In the genomic region with DNA sequence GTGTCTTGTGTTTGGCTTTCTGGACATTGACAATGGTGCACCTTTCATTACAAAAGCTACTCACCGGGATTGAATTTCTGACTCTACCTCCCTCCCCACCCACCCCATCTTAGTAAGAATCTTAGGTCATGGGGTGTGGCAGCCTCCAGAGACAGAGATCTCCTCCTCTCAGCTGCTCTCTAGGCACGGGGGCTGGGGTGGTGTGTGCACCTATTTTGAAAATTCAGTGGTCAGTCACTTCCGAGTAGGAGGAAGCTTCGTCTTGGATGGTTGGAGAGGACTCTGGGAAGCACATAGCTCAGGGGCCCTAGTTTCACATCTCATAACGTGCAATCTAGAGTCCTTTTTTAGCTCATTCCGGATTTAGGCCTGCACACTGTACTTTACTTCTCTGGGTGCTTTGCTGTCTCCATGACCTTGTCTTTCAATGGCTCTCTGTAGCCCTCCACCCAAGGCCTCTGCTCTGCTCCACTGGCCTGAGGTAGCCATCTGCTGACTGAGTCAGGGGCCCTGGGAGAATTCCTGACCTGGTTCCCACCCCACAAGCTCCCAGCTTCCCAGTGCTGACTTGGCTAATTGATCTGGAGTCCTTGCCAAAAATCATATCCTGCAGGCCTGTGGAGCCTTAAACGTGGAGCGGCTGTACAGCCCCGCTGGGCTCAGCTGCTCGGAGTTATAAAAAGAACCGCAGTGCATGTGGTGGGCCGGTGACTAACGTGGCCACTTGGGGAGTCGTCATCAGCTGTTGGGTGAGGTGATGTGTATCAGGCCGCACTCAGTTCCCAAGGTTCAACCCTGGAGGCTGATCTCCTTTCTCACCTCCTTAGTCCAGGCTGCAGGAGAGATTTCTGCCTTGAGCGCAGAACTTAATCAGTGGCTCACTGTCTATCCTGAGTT, we compare ENCODE assay signal across 1 cellular context.
TF ChIP-seq lines count a peak whose summit lies in the region.

No MANE protein-coding gene starts in this region.

TF ChIP-seq in K562, 482 proteins besides CTCF, POLR2A, EP300 and RAD21 (continued from another document and continues in another):
- TF ChIP-seq RBBP5 (IDR thresholded peaks at IDR 0.05; ENCODE audit: borderline replicate concordance, insufficient read depth, low read length, poor library complexity, severe bottlenecking): peak; percentile 22
- no peak for TF ChIP-seq ZNF175 (CRISPR knock-in tag; IDR thresholded peaks at IDR 0.05; ENCODE audit: low read depth)
- TF ChIP-seq ATF1 (CRISPR knock-in tag; IDR thresholded peaks at IDR 0.05): no peak
- TF ChIP-seq ATF1 (tag; IDR thresholded peaks at IDR 0.05): peak; percentile 60; the same call in 1 of the 2 replicates
- TF ChIP-seq CHD1 (IDR thresholded peaks at IDR 0.05; ENCODE audit: low read length): no peak
- peak; percentile 54; the same call in 1 of the 2 replicates for TF ChIP-seq GATA2 (CRISPR knock-in tag; IDR thresholded peaks at IDR 0.05)
- TF ChIP-seq HDAC8 (tag; IDR thresholded peaks at IDR 0.05): no peak
- TF ChIP-seq, protein P1, sequence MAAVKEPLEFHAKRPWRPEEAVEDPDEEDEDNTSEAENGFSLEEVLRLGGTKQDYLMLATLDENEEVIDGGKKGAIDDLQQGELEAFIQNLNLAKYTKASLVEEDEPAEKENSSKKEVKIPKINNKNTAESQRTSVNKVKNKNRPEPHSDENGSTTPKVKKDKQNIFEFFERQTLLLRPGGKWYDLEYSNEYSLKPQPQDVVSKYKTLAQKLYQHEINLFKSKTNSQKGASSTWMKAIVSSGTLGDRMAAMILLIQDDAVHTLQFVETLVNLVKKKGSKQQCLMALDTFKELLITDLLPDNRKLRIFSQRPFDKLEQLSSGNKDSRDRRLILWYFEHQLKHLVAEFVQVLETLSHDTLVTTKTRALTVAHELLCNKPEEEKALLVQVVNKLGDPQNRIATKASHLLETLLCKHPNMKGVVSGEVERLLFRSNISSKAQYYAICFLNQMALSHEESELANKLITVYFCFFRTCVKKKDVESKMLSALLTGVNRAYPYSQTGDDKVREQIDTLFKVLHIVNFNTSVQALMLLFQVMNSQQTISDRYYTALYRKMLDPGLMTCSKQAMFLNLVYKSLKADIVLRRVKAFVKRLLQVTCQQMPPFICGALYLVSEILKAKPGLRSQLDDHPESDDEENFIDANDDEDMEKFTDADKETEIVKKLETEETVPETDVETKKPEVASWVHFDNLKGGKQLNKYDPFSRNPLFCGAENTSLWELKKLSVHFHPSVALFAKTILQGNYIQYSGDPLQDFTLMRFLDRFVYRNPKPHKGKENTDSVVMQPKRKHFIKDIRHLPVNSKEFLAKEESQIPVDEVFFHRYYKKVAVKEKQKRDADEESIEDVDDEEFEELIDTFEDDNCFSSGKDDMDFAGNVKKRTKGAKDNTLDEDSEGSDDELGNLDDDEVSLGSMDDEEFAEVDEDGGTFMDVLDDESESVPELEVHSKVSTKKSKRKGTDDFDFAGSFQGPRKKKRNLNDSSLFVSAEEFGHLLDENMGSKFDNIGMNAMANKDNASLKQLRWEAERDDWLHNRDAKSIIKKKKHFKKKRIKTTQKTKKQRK (IDR thresholded peaks at IDR 0.05; ENCODE audit: borderline replicate concordance, low read depth, low read length): no peak
- TF ChIP-seq THRAP3 (IDR thresholded peaks at IDR 0.05; ENCODE audit: borderline replicate concordance): no peak
- 0 out of 2 replicates have a peak, but pooled peaks have one; percentile 19 for TF ChIP-seq FOXP1 (CRISPR knock-in tag; IDR thresholded peaks at IDR 0.05)
- TF ChIP-seq, protein P2, sequence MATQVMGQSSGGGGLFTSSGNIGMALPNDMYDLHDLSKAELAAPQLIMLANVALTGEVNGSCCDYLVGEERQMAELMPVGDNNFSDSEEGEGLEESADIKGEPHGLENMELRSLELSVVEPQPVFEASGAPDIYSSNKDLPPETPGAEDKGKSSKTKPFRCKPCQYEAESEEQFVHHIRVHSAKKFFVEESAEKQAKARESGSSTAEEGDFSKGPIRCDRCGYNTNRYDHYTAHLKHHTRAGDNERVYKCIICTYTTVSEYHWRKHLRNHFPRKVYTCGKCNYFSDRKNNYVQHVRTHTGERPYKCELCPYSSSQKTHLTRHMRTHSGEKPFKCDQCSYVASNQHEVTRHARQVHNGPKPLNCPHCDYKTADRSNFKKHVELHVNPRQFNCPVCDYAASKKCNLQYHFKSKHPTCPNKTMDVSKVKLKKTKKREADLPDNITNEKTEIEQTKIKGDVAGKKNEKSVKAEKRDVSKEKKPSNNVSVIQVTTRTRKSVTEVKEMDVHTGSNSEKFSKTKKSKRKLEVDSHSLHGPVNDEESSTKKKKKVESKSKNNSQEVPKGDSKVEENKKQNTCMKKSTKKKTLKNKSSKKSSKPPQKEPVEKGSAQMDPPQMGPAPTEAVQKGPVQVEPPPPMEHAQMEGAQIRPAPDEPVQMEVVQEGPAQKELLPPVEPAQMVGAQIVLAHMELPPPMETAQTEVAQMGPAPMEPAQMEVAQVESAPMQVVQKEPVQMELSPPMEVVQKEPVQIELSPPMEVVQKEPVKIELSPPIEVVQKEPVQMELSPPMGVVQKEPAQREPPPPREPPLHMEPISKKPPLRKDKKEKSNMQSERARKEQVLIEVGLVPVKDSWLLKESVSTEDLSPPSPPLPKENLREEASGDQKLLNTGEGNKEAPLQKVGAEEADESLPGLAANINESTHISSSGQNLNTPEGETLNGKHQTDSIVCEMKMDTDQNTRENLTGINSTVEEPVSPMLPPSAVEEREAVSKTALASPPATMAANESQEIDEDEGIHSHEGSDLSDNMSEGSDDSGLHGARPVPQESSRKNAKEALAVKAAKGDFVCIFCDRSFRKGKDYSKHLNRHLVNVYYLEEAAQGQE (CRISPR knock-in tag; IDR thresholded peaks at IDR 0.05; ENCODE audit: low read depth): peak; percentile 10; the same call in 1 of the 2 replicates
- 0 out of 2 replicates have a peak, but pooled peaks have one; percentile 14 for TF ChIP-seq KLF1 (tag; IDR thresholded peaks at IDR 0.05)
- no peak for TF ChIP-seq SREBF2 (CRISPR knock-in tag; IDR thresholded peaks at IDR 0.05)
- TF ChIP-seq, protein P3, sequence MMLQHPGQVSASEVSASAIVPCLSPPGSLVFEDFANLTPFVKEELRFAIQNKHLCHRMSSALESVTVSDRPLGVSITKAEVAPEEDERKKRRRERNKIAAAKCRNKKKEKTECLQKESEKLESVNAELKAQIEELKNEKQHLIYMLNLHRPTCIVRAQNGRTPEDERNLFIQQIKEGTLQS (IDR thresholded peaks at IDR 0.05): peak; percentile 84
- TF ChIP-seq, protein P3 (CRISPR knock-in tag; conservative IDR thresholded peaks at IDR 0.05): peak; percentile 75
- no peak for TF ChIP-seq ZNF184 (CRISPR knock-in tag; IDR thresholded peaks at IDR 0.05)
- TF ChIP-seq, protein P4, sequence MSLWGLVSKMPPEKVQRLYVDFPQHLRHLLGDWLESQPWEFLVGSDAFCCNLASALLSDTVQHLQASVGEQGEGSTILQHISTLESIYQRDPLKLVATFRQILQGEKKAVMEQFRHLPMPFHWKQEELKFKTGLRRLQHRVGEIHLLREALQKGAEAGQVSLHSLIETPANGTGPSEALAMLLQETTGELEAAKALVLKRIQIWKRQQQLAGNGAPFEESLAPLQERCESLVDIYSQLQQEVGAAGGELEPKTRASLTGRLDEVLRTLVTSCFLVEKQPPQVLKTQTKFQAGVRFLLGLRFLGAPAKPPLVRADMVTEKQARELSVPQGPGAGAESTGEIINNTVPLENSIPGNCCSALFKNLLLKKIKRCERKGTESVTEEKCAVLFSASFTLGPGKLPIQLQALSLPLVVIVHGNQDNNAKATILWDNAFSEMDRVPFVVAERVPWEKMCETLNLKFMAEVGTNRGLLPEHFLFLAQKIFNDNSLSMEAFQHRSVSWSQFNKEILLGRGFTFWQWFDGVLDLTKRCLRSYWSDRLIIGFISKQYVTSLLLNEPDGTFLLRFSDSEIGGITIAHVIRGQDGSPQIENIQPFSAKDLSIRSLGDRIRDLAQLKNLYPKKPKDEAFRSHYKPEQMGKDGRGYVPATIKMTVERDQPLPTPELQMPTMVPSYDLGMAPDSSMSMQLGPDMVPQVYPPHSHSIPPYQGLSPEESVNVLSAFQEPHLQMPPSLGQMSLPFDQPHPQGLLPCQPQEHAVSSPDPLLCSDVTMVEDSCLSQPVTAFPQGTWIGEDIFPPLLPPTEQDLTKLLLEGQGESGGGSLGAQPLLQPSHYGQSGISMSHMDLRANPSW (CRISPR knock-in tag; IDR thresholded peaks at IDR 0.05): peak; percentile 63; the same call in 1 of the 2 replicates
- TF ChIP-seq CXXC5 (CRISPR knock-in tag; IDR thresholded peaks at IDR 0.05): peak; percentile 70
- TF ChIP-seq, protein P5, sequence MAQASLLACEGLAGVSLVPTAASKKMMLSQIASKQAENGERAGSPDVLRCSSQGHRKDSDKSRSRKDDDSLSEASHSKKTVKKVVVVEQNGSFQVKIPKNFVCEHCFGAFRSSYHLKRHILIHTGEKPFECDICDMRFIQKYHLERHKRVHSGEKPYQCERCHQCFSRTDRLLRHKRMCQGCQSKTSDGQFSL (CRISPR knock-in tag; IDR thresholded peaks at IDR 0.05): no peak
- TF ChIP-seq, protein P5 (tag; IDR thresholded peaks at IDR 0.05): no peak
- TF ChIP-seq NFE2 (IDR thresholded peaks at IDR 0.05; ENCODE audit: low read depth): 0 out of 2 replicates have a peak, but pooled peaks have one; percentile 3
- TF ChIP-seq RCOR1 (IDR thresholded peaks at IDR 0.05; ENCODE audit: borderline replicate concordance in 1 of 2, low read depth in 2 of 2, low read length in 2 of 2): peak in 1 of 2 experiments; percentile 55; a peak in 1 of 4 replicates
- peak; percentile 34 for TF ChIP-seq TAF1 (IDR thresholded peaks at IDR 0.05; ENCODE audit: control insufficient read depth, extremely low read depth, insufficient read depth, low read length, severe bottlenecking)
- 0 out of 2 replicates have a peak, but pooled peaks have one; percentile 14 for TF ChIP-seq MTA3 (IDR thresholded peaks at IDR 0.05; ENCODE audit: borderline replicate concordance)
- TF ChIP-seq ZKSCAN8 (CRISPR knock-in tag; IDR thresholded peaks at IDR 0.05): 0 out of 2 replicates have a peak, but pooled peaks have one; percentile 11
- TF ChIP-seq, protein P6, sequence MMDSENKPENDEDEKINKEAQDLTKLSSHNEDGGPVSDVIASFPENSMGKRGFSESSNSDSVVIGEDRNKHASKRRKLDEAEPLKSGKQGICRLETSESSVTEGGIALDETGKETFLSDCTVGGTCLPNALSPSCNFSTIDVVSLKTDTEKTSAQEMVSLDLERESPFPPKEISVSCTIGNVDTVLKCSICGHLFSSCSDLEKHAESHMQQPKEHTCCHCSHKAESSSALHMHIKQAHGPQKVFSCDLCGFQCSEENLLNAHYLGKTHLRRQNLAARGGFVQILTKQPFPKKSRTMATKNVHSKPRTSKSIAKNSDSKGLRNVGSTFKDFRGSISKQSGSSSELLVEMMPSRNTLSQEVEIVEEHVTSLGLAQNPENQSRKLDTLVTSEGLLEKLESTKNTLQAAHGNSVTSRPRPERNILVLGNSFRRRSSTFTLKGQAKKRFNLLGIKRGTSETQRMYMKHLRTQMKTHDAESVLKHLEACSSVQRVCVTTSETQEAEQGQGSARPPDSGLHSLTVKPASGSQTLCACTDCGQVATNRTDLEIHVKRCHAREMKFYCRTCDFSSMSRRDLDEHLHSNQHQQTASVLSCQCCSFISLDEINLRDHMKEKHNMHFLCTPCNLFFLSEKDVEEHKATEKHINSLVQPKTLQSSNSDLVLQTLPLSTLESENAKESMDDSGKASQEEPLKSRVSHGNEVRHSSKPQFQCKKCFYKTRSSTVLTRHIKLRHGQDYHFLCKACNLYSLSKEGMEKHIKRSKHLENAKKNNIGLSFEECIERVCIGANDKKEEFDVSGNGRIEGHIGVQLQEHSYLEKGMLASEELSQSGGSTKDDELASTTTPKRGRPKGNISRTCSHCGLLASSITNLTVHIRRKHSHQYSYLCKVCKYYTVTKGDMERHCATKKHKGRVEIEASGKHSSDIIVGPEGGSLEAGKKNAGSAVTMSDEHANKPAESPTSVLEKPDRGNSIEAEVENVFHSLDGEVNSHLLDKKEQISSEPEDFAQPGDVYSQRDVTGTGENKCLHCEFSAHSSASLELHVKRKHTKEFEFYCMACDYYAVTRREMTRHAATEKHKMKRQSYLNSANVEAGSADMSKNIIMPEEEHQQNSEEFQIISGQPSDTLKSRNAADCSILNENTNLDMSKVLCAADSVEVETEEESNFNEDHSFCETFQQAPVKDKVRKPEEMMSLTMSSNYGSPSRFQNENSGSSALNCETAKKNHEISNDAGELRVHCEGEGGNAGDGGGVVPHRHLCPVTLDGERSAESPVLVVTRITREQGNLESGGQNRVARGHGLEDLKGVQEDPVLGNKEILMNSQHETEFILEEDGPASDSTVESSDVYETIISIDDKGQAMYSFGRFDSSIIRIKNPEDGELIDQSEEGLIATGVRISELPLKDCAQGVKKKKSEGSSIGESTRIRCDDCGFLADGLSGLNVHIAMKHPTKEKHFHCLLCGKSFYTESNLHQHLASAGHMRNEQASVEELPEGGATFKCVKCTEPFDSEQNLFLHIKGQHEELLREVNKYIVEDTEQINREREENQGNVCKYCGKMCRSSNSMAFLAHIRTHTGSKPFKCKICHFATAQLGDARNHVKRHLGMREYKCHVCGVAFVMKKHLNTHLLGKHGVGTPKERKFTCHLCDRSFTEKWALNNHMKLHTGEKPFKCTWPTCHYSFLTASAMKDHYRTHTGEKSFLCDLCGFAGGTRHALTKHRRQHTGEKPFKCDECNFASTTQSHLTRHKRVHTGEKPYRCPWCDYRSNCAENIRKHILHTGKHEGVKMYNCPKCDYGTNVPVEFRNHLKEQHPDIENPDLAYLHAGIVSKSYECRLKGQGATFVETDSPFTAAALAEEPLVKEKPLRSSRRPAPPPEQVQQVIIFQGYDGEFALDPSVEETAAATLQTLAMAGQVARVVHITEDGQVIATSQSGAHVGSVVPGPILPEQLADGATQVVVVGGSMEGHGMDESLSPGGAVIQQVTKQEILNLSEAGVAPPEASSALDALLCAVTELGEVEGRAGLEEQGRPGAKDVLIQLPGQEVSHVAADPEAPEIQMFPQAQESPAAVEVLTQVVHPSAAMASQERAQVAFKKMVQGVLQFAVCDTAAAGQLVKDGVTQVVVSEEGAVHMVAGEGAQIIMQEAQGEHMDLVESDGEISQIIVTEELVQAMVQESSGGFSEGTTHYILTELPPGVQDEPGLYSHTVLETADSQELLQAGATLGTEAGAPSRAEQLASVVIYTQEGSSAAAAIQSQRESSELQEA (IDR thresholded peaks at IDR 0.05; ENCODE audit: low read depth): no peak
- TF ChIP-seq BACH1 (tag; IDR thresholded peaks at IDR 0.05): peak; percentile 38; the same call in 1 of the 2 replicates
- peak; percentile 34; the same call in 1 of the 2 replicates for TF ChIP-seq SMARCA4 (IDR thresholded peaks at IDR 0.05)
- no peak for TF ChIP-seq RBM15 (IDR thresholded peaks at IDR 0.05; ENCODE audit: insufficient read depth, low read length)
- TF ChIP-seq NFIC (IDR thresholded peaks at IDR 0.05): peak; percentile 16; the same call in 1 of the 2 replicates
- peak; percentile 91 for TF ChIP-seq DACH1 (IDR thresholded peaks at IDR 0.05; ENCODE audit: partially characterized antibody)
- TF ChIP-seq CREM (IDR thresholded peaks at IDR 0.05; ENCODE audit: low read depth): peak; percentile 70
